ENCODE assay signal across 7 cellular contexts in genomic region chr19:12697425-12697824, GRCh38. TPM values are rescaled to one million over a fixed set of nuclear protein-coding genes. Genes with fewer than 3 reads are reported as not detected.
DNase-seq lines count a peak whose midpoint lies in the region; ATAC-seq and TF ChIP-seq lines count a peak whose summit lies in the region.
"Not testable (repeated sequence)": the region's sequence is repeated elsewhere in the genome, so short reads cannot be mapped to it uniquely, and the experiment has no call there.
"Had no signal": no experiment of that assay in that cellular context is flagged by ENCODE, and none has a peak within 500 bp of the region (broad histone marks: within the 10 kb centered on the region; RNA-seq: fewer than 3 reads in every experiment).

No MANE protein-coding gene starts in this region.

- peaks cover 31% of the 10 kb centered on the region for H3K36me3 Mint-ChIP-seq in CD4-positive, alpha-beta T cell (ENCODE audit: low read depth)
- H3K36me3 Mint-ChIP-seq in activated naive CD8-positive, alpha-beta T cell treated with anti-CD3 and anti-CD28 coated beads for 36 hours, result peaks cover 16% of the 10 kb centered on the region
- H3K36me3 Mint-ChIP-seq in natural killer cell treated with Interleukin-12 subunit alpha and Interleukin-12 subunit beta and Interleukin-15 and Interleukin-18, amount 100 ng/mL, for 72 hours, result not testable (repeated sequence)

- H3K27me3 ChIP-seq in CD4-positive, alpha-beta T cell (ENCODE audit: control insufficient read depth, insufficient read depth, low read length); NT2/D1 (ENCODE audit: insufficient read depth, insufficient read length): not testable (repeated sequence)

- peak overlapping the region; percentile 94 for H3K9ac ChIP-seq in NT2/D1 (ENCODE audit: insufficient read length, low read depth)

- intact Hi-C loops in CD4-positive, alpha-beta T cell (cut with DNase I, micrococcal nuclease), result loop anchor here in 1 of 2 experiments (10.0 kb wide), 1 partner anchor 1193 kb away; the partner anchor contains the start of gene ZNF653

- H3K36me3 ChIP-seq in NT2/D1 (ENCODE audit: insufficient read depth, insufficient read length, low read length), result peaks cover 56% of the 10 kb centered on the region

- H3K4me1 ChIP-seq in NT2/D1 (ENCODE audit: insufficient read depth, insufficient read length), result not testable (repeated sequence)

- TF ChIP-seq CTCF in CD4-positive, alpha-beta T cell (IDR thresholded peaks at IDR 0.05), result not testable (repeated sequence)

- DNase-seq in CD4-positive, alpha-beta T cell; NT2/D1 (ENCODE audit: low read depth, low spot score); activated naive CD8-positive, alpha-beta T cell treated with anti-CD3 and anti-CD28 coated beads for 36 hours; natural killer cell treated with Interleukin-12 subunit alpha and Interleukin-12 subunit beta and Interleukin-15 and Interleukin-18, amount 100 ng/mL, for 72 hours (ENCODE audit: low spot score): not testable (repeated sequence)

- CTCF ChIA-PET in CD4-positive, alpha-beta T cell (lab: Charles Lee), result interaction anchor here (1.4 to 1.9 kb wide), 2 partner anchors 36 to 63 kb away, joined by 4 read pairs; no protein-coding TSS in a partner anchor

- not testable (repeated sequence) for H3K9me3 ChIP-seq in CD4-positive, alpha-beta T cell (ENCODE audit: control insufficient read depth, low read length); NT2/D1 (ENCODE audit: insufficient read depth, low read length)

- POLR2A ChIA-PET in CD4-positive, alpha-beta T cell (lab: Charles Lee), result interaction anchor here (1.4 to 2.7 kb wide), 4 partner anchors 16 to 40 kb away, joined by 4 to 27 read pairs (median 6); partner anchors contain the start of genes DHPS and GET3

- H3K27ac Mint-ChIP-seq in CD4-positive, alpha-beta T cell; natural killer cell treated with Interleukin-12 subunit alpha and Interleukin-12 subunit beta and Interleukin-15 and Interleukin-18, amount 100 ng/mL, for 72 hours: not testable (repeated sequence)
- H3K27ac Mint-ChIP-seq in activated naive CD8-positive, alpha-beta T cell treated with anti-CD3 and anti-CD28 coated beads for 36 hours, result peak overlapping the region; percentile 94

- H3K27ac ChIP-seq in CD4-positive, alpha-beta T cell (ENCODE audit: low read depth, low read length), result not testable (repeated sequence)

- H3K4me1 Mint-ChIP-seq in CD4-positive, alpha-beta T cell (ENCODE audit: low read depth), result peaks cover 11% of the 10 kb centered on the region
- not testable (repeated sequence) for H3K4me1 Mint-ChIP-seq in activated naive CD8-positive, alpha-beta T cell treated with anti-CD3 and anti-CD28 coated beads for 36 hours
- peaks cover 10% of the 10 kb centered on the region in 2 donors for H3K4me1 Mint-ChIP-seq in natural killer cell treated with Interleukin-12 subunit alpha and Interleukin-12 subunit beta and Interleukin-15 and Interleukin-18, amount 100 ng/mL, for 72 hours (ENCODE audit: low read depth in 2 of 2)

- not testable (repeated sequence) for H3K27me3 Mint-ChIP-seq in CD4-positive, alpha-beta T cell; activated naive CD8-positive, alpha-beta T cell treated with anti-CD3 and anti-CD28 coated beads for 36 hours; natural killer cell treated with Interleukin-12 subunit alpha and Interleukin-12 subunit beta and Interleukin-15 and Interleukin-18, amount 100 ng/mL, for 72 hours

- peak overlapping the region; percentile 45 for H3K4me3 Mint-ChIP-seq in CD4-positive, alpha-beta T cell
- peak overlapping the region; percentile 87 for H3K4me3 Mint-ChIP-seq in activated naive CD8-positive, alpha-beta T cell treated with anti-CD3 and anti-CD28 coated beads for 36 hours
- H3K4me3 Mint-ChIP-seq in natural killer cell treated with Interleukin-12 subunit alpha and Interleukin-12 subunit beta and Interleukin-15 and Interleukin-18, amount 100 ng/mL, for 72 hours, result peak overlapping the region; percentile 25

- not testable (repeated sequence) for ATAC-seq in CD4-positive, alpha-beta T cell (ENCODE audit: poor library complexity); natural killer cell treated with Interleukin-12 subunit alpha and Interleukin-12 subunit beta and Interleukin-15 and Interleukin-18, amount 100 ng/mL, for 72 hours

- peak overlapping the region; percentile 98 for H3K4me3 ChIP-seq in NT2/D1 (ENCODE audit: insufficient read length, low read depth)

- H3K9me3 Mint-ChIP-seq in CD4-positive, alpha-beta T cell; activated naive CD8-positive, alpha-beta T cell treated with anti-CD3 and anti-CD28 coated beads for 36 hours; natural killer cell treated with Interleukin-12 subunit alpha and Interleukin-12 subunit beta and Interleukin-15 and Interleukin-18, amount 100 ng/mL, for 72 hours: not testable (repeated sequence)

RNA-seq across cellular contexts. Expression of gene FBXW9, which starts 1.0 kb away (rescaled TPM):
- total RNA-seq in CD4-positive, alpha-beta T cell, result 1 to 10 TPM; 2.2 to 2.4 TPM
- 10 to 100 TPM; 13.1 to 13.4 TPM for total RNA-seq in activated naive CD8-positive, alpha-beta T cell treated with anti-CD3 and anti-CD28 coated beads for 36 hours
- 10 to 100 TPM in 1 of 2 donors, 1 to 10 TPM in 1; 5.6 to 15.4 TPM for total RNA-seq in natural killer cell treated with Interleukin-12 subunit alpha and Interleukin-12 subunit beta and Interleukin-15 and Interleukin-18, amount 100 ng/mL, for 72 hours

RNA-seq across cellular contexts. Expression of gene GNG14, which starts 9.6 kb away (rescaled TPM):
- not detected for total RNA-seq in CD4-positive, alpha-beta T cell
- not detected for total RNA-seq in activated naive CD8-positive, alpha-beta T cell treated with anti-CD3 and anti-CD28 coated beads for 36 hours
- not detected for total RNA-seq in natural killer cell treated with Interleukin-12 subunit alpha and Interleukin-12 subunit beta and Interleukin-15 and Interleukin-18, amount 100 ng/mL, for 72 hours
- total RNA-seq: fibroblast of villous mesenchyme, osteoblast, stomach had no signal

RNA-seq across cellular contexts. Expression of gene DHPS, which starts 15.7 kb away (rescaled TPM):
- total RNA-seq in CD4-positive, alpha-beta T cell, result 100 to 1,000 TPM; 112 to 113 TPM
- total RNA-seq in activated naive CD8-positive, alpha-beta T cell treated with anti-CD3 and anti-CD28 coated beads for 36 hours, result 10 to 100 TPM; 92.9 to 99.9 TPM
- 100 to 1,000 TPM; 127 to 148 TPM for total RNA-seq in natural killer cell treated with Interleukin-12 subunit alpha and Interleukin-12 subunit beta and Interleukin-15 and Interleukin-18, amount 100 ng/mL, for 72 hours

RNA-seq across cellular contexts. Expression of gene TNPO2, which starts 26.3 kb away (rescaled TPM):
- total RNA-seq in CD4-positive, alpha-beta T cell, result 10 to 100 TPM; 47.3 to 47.4 TPM
- total RNA-seq in activated naive CD8-positive, alpha-beta T cell treated with anti-CD3 and anti-CD28 coated beads for 36 hours, result 100 to 1,000 TPM; 125 to 134 TPM
- total RNA-seq in natural killer cell treated with Interleukin-12 subunit alpha and Interleukin-12 subunit beta and Interleukin-15 and Interleukin-18, amount 100 ng/mL, for 72 hours, result 100 to 1,000 TPM in 1 of 2 donors, 10 to 100 TPM in 1; 76.9 to 229 TPM

RNA-seq across cellular contexts. Expression of gene WDR83, which starts 30.8 kb away (rescaled TPM):
- 1 to 10 TPM; 6.5 to 6.6 TPM for total RNA-seq in CD4-positive, alpha-beta T cell
- 10 to 100 TPM; 25.7 to 26.8 TPM for total RNA-seq in activated naive CD8-positive, alpha-beta T cell treated with anti-CD3 and anti-CD28 coated beads for 36 hours
- total RNA-seq in natural killer cell treated with Interleukin-12 subunit alpha and Interleukin-12 subunit beta and Interleukin-15 and Interleukin-18, amount 100 ng/mL, for 72 hours, result 10 to 100 TPM; 18.6 to 25.1 TPM

Comparison
In these comparisons a context has a peak if more than half of its experiments do, and no peak if none do; other contexts are left out.
1. H3K4me3 Mint-ChIP-seq: peak in every context shown above with its lines; median percentile 87 in activated naive CD8-positive, alpha-beta T cell treated with anti-CD3 and anti-CD28 coated beads for 36 hours; 45 in CD4-positive, alpha-beta T cell; 25 in natural killer cell treated with Interleukin-12 subunit alpha and Interleukin-12 subunit beta and Interleukin-15 and Interleukin-18, amount 100 ng/mL, for 72 hours.